8 cellular contexts compared by ENCODE assay signal in genomic region chrX:72306851-72307645, GRCh38. TPM values are rescaled to one million over a fixed set of nuclear protein-coding genes. Genes with fewer than 3 reads are reported as not detected.
A peak's percentile ranks its signal among the peaks of the same experiment; 100 is the strongest.
DNase-seq lines count a peak whose midpoint lies in the region; ATAC-seq, FAIRE-seq and TF ChIP-seq lines count a peak whose summit lies in the region.

No MANE protein-coding gene starts in this region.

- H3K4me1 ChIP-seq in fibroblast of lung (ENCODE audit: control insufficient read depth, extremely low read depth, insufficient read depth, low read length) (no peaks in the 10 kb centered on the region), mucosa of stomach (ENCODE audit: control insufficient read depth, insufficient read depth, low read length) (peaks cover 18% of the 10 kb centered on the region), thyroid gland (peaks cover 6 to 27% of the 10 kb centered on the region in 2 donors)

- H3K27me3 ChIP-seq in fibroblast of lung (ENCODE audit: control insufficient read depth, insufficient read depth, low read length) (peaks cover 62% of the 10 kb centered on the region), mucosa of stomach (ENCODE audit: control insufficient read depth, insufficient read depth, low read length) (peaks cover 63% of the 10 kb centered on the region), thyroid gland (peaks cover 4% of the 10 kb centered on the region)

- H3K27ac ChIP-seq in fibroblast of lung (ENCODE audit: insufficient read depth, low read length) (no peak overlapping the region), thyroid gland (no peak overlapping the region)

- H3K36me3 ChIP-seq in fibroblast of lung (ENCODE audit: control insufficient read depth, insufficient read depth, low read length), result no peaks in the 10 kb centered on the region
- H3K36me3 ChIP-seq in mucosa of stomach (ENCODE audit: control insufficient read depth, insufficient read depth, low read length), result no peaks in the 10 kb centered on the region
- H3K36me3 ChIP-seq in thyroid gland, result no peaks in the 10 kb centered on the region

- WGBS in thyroid gland, 2 donors, result 0 to 14% methylated on average over 7 to 10 of the region's 56 CpGs

- DNase-seq in AG09309 (ENCODE audit: low read depth), result no peak
- DNase-seq in GM18507 (ENCODE audit: extremely low spot score, insufficient read length, low read depth), result peak; percentile 17
- peak; percentile 63 for DNase-seq in NCI-H510A (lab: John Stamatoyannopoulos, UW)
- peak; percentile 52 for DNase-seq in activated CD8-positive, alpha-beta memory T cell treated with anti-CD3 and anti-CD28 coated beads, Interleukin-2, amount 50 U/mL, for 48 hours
- DNase-seq in fibroblast of lung (ENCODE audit: low read depth in 2 of 2), result peak; percentile 64 to 73
- peak; percentile 69 for DNase-seq in thyroid gland

- no peaks in the 10 kb centered on the region for H4K20me1 ChIP-seq in fibroblast of lung (ENCODE audit: control insufficient read depth, extremely low read depth, insufficient read depth, low read length)

- H2AFZ ChIP-seq in fibroblast of lung (ENCODE audit: low read length), result no peak overlapping the region

- peak overlapping the region; percentile 48 for H3K4me2 ChIP-seq in fibroblast of lung (ENCODE audit: extremely low read depth, insufficient read depth, low read length)

- intact Hi-C loops in thyroid gland (cut with DNase I), result no loop called here

- TF ChIP-seq CTCF in AG09309 (IDR thresholded peaks at IDR 0.05; ENCODE audit: control insufficient read depth, insufficient read depth, low read depth, low read length, missing control alignments) (no peak), fibroblast of lung (conservative IDR thresholded peaks at IDR 0.05 in 1 of 2, IDR thresholded peaks at IDR 0.05 in 1 of 2; ENCODE audit: low read depth in 1 of 2, low read length in 2 of 2) (no peak), thyroid gland (IDR thresholded peaks at IDR 0.05) (no peak)

- no peak overlapping the region for H3K9ac ChIP-seq in fibroblast of lung (ENCODE audit: insufficient read depth, low read length)
- H3K9ac ChIP-seq in mucosa of stomach (ENCODE audit: low read length), result no peak overlapping the region

- peak; percentile 65 for FAIRE-seq in GM18507 (lab: Jason Lieb, UNC)

- TF ChIP-seq POLR2A in thyroid gland (IDR thresholded peaks at IDR 0.05), result peak in 1 of 2 donors; percentile 33

- peak; percentile 52 for ATAC-seq in HG03159 (IDR thresholded peaks at IDR 0.05; ENCODE audit: unreplicated experiment)

- H3K4me3 ChIP-seq in AG09309 (ENCODE audit: control insufficient read depth, low read depth, low read length), result peak overlapping the region; percentile 45
- H3K4me3 ChIP-seq in fibroblast of lung (replicated peaks in 1 of 4; ENCODE audit: control extremely low read depth in 1 of 4, insufficient read depth in 1 of 4, low read depth in 3 of 4, low read length in 4 of 4), result peak overlapping the region; percentile 20 to 59 (median 46)
- H3K4me3 ChIP-seq in mucosa of stomach (ENCODE audit: low read length), result peak overlapping the region; percentile 31
- H3K4me3 ChIP-seq in thyroid gland (replicated peaks in 1 of 3), result peak overlapping the region in 2 of 3 donors; percentile 1 to 42

- no peaks in the 10 kb centered on the region for H3K9me3 ChIP-seq in fibroblast of lung (ENCODE audit: control insufficient read depth, insufficient read depth, low read depth, low read length)
- no peaks in the 10 kb centered on the region for H3K9me3 ChIP-seq in mucosa of stomach (ENCODE audit: control insufficient read depth, low read length)
- H3K9me3 ChIP-seq in thyroid gland, result no peaks in the 10 kb centered on the region

- no peaks in the 10 kb centered on the region for H3K79me2 ChIP-seq in fibroblast of lung (ENCODE audit: control insufficient read depth, insufficient read depth, low read length)

RNA-seq across cellular contexts. Expression of gene CITED1, which starts 1.3 kb away (rescaled TPM):
- total RNA-seq in fibroblast of lung, result 0.17 TPM in 1 of 2 replicates, not detected in the other
- not detected in 2 replicates for polyA plus RNA-seq in fibroblast of lung
- polyA plus RNA-seq in fibroblast of lung (2012), result 0.20 TPM in 1 of 2 replicates, not detected in the other
- 1.2 TPM in 1 of 2 replicates, not detected in the other for polyA minus RNA-seq in fibroblast of lung (ENCODE audit: low replicate concordance)
- 10 to 100 TPM in 2 of 4 donors, 1 to 10 TPM in 2; 5.5 to 29.9 (median 17.5) TPM for total RNA-seq in thyroid gland

RNA-seq across cellular contexts. Expression of gene RPS4X, which starts 30.0 kb away (rescaled TPM):
- total RNA-seq in fibroblast of lung, result 776 and 877 TPM in 2 replicates
- polyA plus RNA-seq in fibroblast of lung, result 1,529 and 2,318 TPM in 2 replicates
- polyA plus RNA-seq in fibroblast of lung (2012), result 1,000 and 1,340 TPM in 2 replicates
- 441 and 532 TPM in 2 replicates for polyA minus RNA-seq in fibroblast of lung (ENCODE audit: low replicate concordance)
- total RNA-seq in thyroid gland, result 1,000 to 10,000 TPM in 1 of 4 donors, 100 to 1,000 TPM in 3; 602 to 1,253 (median 805) TPM
